In genomic region chr11:63501236-63501635, GRCh38 we compare ENCODE assay signal across 1 cellular context.
TF ChIP-seq lines count a peak whose summit lies in the region.

No MANE protein-coding gene starts in this region.

TF ChIP-seq in HepG2, 621 proteins besides CTCF, POLR2A, EP300 and RAD21:
- TF ChIP-seq ZNF414 (CRISPR knock-in tag; IDR thresholded peaks at IDR 0.05): no peak
- peak; percentile 74 for TF ChIP-seq BCL6 (CRISPR knock-in tag; IDR thresholded peaks at IDR 0.05)
- TF ChIP-seq ZBTB8A (CRISPR knock-in tag; IDR thresholded peaks at IDR 0.05; ENCODE audit: borderline replicate concordance, low read depth): no peak
- no peak for TF ChIP-seq ZBTB14 (CRISPR knock-in tag; IDR thresholded peaks at IDR 0.05)
- TF ChIP-seq FOXK2 (IDR thresholded peaks at IDR 0.05): no peak
- TF ChIP-seq SCMH1 (CRISPR knock-in tag; IDR thresholded peaks at IDR 0.05; ENCODE audit: borderline replicate concordance): no peak
- TF ChIP-seq ZNF660 (CRISPR knock-in tag; IDR thresholded peaks at IDR 0.05; ENCODE audit: borderline replicate concordance, low read depth): no peak
- TF ChIP-seq ZMYM3 (CRISPR knock-in tag; IDR thresholded peaks at IDR 0.05): no peak
- TF ChIP-seq GTF3A (CRISPR knock-in tag; conservative IDR thresholded peaks at IDR 0.05): no peak
- TF ChIP-seq PAXIP1 (CRISPR knock-in tag; conservative IDR thresholded peaks at IDR 0.05): no peak
- TF ChIP-seq SOX13 (IDR thresholded peaks at IDR 0.05): no peak
- TF ChIP-seq SOX13 (CRISPR knock-in tag; conservative IDR thresholded peaks at IDR 0.05 in 1 of 2, IDR thresholded peaks at IDR 0.05 in 1 of 2): peak in 1 of 2 experiments; percentile 33; a peak in 1 of 4 replicates
- no peak for TF ChIP-seq XBP1 (CRISPR knock-in tag; IDR thresholded peaks at IDR 0.05)
- TF ChIP-seq PHB2 (IDR thresholded peaks at IDR 0.05; ENCODE audit: partially characterized antibody): no peak
- TF ChIP-seq ZNF792 (CRISPR knock-in tag; IDR thresholded peaks at IDR 0.05): no peak
- TF ChIP-seq HOXA9 (CRISPR knock-in tag; IDR thresholded peaks at IDR 0.05; ENCODE audit: borderline replicate concordance): no peak
